ENCODE assay signal across 29 cellular contexts in the genomic region with DNA sequence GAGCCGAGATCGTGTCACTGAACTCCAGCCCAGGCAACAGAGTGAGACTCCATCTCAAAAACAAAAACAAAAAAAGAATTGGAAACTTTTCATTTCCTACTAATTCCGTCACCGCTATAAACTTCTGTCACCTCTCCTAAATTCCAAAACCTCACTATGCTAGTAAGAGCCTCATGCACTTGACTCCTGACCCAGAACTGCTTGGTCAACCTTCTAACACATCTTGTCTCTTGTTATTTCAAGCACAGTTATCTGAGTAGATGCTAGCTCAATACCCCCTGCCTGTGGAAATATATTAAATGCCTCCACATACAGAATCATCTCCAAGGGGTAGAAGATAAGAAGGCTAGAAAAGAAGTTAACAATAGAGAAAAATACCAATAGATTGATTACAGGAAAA.
"Had no signal": no experiment of that assay in that cellular context is flagged by ENCODE, and none has a peak within 500 bp of the region (broad histone marks: within the 10 kb centered on the region; RNA-seq: fewer than 3 reads in every experiment).

No MANE protein-coding gene starts in this region.

- H3K27ac ChIP-seq: adrenal gland, ascending aorta, body of pancreas, brain microvascular endothelial cell, breast epithelium had no signal

- H3K27me3 ChIP-seq: adrenal gland, ascending aorta, body of pancreas, brain microvascular endothelial cell, breast epithelium had no signal

- DNase-seq: activated effector memory CD4-positive, alpha-beta T cell treated with anti-CD3 and anti-CD28 coated beads, Interleukin-2, amount 50 U/mL, for 16 hours; activated effector memory CD4-positive, alpha-beta T cell treated with Interleukin-2 at 50 U/mL for 16 hours; activated gamma-delta T cell; activated gamma-delta T cell treated with Interleukin-2 at 50 U/mL for 16 hours; activated naive CD4-positive, alpha-beta T cell; activated naive CD4-positive, alpha-beta T cell treated with anti-CD3 and anti-CD28 coated beads for 36 hours; activated naive CD4-positive, alpha-beta T cell treated with anti-CD3 and anti-CD28 coated beads, Interleukin-2, amount 10 ng/mL, durations not matched to agents 7 days and 5 days; activated naive CD4-positive, alpha-beta T cell treated with anti-CD3 and anti-CD28 coated beads, Interleukin-2, amount 50 U/mL, for 16 hours; activated naive CD4-positive, alpha-beta T cell treated with Interleukin-2 at 50 U/mL for 16 hours; activated naive CD8-positive, alpha-beta T cell treated with anti-CD3 and anti-CD28 coated beads for 36 hours; activated naive CD8-positive, alpha-beta T cell treated with anti-CD3 and anti-CD28 coated beads, Interleukin-2, amount 10 ng/mL, durations not matched to agents 7 days and 5 days; activated naive CD8-positive, alpha-beta T cell treated with anti-CD3 and anti-CD28 coated beads, Interleukin-2, amount 50 U/mL, for 24 hours; activated T-cell treated with anti-CD3 and anti-CD28 coated beads, Interleukin-2, amount 50 U/mL, for 1 hour; activated T-cell treated with anti-CD3 and anti-CD28 coated beads, Interleukin-2, amount 50 U/mL, for 24 hours; activated T-cell treated with anti-CD3 and anti-CD28 coated beads, Interleukin-2, amount 50 U/mL, for 4 hours; activated T-cell treated with anti-CD3 and anti-CD28 coated beads, Interleukin-2, amount 50 U/mL, for 48 hours; activated T-cell treated with anti-CD3 and anti-CD28 coated beads, Interleukin-2, amount 50 U/mL, for 72 hours; adrenal gland; amniotic stem cell; amygdala; anterior cingulate cortex; aorta; body of pancreas; brain microvascular endothelial cell; caudate nucleus; central memory CD4-positive, alpha-beta T cell; cerebellar nuclear complex had no signal

- H3K4me3 ChIP-seq: adrenal gland, ascending aorta, body of pancreas, breast epithelium had no signal

- H3K4me1 ChIP-seq: adrenal gland, ascending aorta, body of pancreas, breast epithelium had no signal

- H3K36me3 ChIP-seq: adrenal gland, ascending aorta, brain microvascular endothelial cell, breast epithelium had no signal

- H3K9me3 ChIP-seq: adrenal gland, ascending aorta, body of pancreas, breast epithelium had no signal
